Comparison of ENCODE assay signal across 1 cellular context in the genomic region with DNA sequence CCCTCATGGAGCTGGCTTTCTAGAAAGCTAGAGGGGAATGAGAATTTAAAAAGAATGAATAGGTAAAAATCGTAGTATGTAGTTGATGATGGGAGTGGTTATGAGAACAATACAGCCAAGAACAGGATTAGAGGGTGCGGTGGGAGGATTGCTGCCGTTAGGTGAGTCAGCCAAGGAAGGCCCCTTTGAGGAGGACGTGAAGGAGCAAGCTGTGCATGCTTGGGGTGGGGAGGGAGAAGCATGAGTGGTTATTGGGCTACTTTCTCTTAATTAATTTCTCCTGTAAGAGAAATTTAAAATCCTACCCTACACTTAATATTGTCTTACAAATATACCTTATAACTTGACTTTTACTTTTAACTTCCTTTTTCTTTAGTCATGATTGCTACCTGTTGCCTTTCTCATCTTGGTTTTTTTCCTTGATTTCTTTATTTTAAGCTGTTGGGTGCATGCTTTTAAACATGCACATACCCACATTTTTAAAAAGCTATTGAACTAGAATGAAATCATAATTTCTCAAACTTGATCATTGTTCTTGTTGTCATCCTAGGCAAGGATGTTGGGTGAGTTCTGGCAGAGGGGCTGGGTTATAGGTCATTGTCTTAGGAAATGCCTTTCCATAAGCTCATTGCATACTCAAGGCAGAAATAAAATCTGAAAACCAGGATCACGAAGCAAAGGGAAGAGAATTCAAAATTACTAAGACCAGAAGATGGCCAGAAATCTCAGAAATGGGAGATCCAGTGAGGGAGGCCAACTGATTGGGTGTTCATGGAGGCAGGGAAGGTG.
TF ChIP-seq lines count a peak whose summit lies in the region.

No MANE protein-coding gene starts in this region.

TF ChIP-seq in SK-N-SH treated with all-trans-retinoic acid at 6 μM for 48 hours, 23 proteins besides CTCF, POLR2A, EP300 and RAD21 (continued from another document):
- no peak for TF ChIP-seq CSRNP3 (CRISPR knock-in tag; IDR thresholded peaks at IDR 0.05)
- TF ChIP-seq, protein P1, sequence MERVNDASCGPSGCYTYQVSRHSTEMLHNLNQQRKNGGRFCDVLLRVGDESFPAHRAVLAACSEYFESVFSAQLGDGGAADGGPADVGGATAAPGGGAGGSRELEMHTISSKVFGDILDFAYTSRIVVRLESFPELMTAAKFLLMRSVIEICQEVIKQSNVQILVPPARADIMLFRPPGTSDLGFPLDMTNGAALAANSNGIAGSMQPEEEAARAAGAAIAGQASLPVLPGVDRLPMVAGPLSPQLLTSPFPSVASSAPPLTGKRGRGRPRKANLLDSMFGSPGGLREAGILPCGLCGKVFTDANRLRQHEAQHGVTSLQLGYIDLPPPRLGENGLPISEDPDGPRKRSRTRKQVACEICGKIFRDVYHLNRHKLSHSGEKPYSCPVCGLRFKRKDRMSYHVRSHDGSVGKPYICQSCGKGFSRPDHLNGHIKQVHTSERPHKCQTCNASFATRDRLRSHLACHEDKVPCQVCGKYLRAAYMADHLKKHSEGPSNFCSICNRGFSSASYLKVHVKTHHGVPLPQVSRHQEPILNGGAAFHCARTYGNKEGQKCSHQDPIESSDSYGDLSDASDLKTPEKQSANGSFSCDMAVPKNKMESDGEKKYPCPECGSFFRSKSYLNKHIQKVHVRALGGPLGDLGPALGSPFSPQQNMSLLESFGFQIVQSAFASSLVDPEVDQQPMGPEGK (CRISPR knock-in tag; IDR thresholded peaks at IDR 0.05; ENCODE audit: borderline replicate concordance): no peak
- no peak for TF ChIP-seq GLIS3 (CRISPR knock-in tag; IDR thresholded peaks at IDR 0.05)
- no peak for TF ChIP-seq ZFP30 (CRISPR knock-in tag; IDR thresholded peaks at IDR 0.05)
- TF ChIP-seq, protein P2, sequence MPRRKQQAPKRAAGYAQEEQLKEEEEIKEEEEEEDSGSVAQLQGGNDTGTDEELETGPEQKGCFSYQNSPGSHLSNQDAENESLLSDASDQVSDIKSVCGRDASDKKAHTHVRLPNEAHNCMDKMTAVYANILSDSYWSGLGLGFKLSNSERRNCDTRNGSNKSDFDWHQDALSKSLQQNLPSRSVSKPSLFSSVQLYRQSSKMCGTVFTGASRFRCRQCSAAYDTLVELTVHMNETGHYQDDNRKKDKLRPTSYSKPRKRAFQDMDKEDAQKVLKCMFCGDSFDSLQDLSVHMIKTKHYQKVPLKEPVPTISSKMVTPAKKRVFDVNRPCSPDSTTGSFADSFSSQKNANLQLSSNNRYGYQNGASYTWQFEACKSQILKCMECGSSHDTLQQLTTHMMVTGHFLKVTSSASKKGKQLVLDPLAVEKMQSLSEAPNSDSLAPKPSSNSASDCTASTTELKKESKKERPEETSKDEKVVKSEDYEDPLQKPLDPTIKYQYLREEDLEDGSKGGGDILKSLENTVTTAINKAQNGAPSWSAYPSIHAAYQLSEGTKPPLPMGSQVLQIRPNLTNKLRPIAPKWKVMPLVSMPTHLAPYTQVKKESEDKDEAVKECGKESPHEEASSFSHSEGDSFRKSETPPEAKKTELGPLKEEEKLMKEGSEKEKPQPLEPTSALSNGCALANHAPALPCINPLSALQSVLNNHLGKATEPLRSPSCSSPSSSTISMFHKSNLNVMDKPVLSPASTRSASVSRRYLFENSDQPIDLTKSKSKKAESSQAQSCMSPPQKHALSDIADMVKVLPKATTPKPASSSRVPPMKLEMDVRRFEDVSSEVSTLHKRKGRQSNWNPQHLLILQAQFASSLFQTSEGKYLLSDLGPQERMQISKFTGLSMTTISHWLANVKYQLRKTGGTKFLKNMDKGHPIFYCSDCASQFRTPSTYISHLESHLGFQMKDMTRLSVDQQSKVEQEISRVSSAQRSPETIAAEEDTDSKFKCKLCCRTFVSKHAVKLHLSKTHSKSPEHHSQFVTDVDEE (CRISPR knock-in tag; IDR thresholded peaks at IDR 0.05): no peak
